In the genomic region with DNA sequence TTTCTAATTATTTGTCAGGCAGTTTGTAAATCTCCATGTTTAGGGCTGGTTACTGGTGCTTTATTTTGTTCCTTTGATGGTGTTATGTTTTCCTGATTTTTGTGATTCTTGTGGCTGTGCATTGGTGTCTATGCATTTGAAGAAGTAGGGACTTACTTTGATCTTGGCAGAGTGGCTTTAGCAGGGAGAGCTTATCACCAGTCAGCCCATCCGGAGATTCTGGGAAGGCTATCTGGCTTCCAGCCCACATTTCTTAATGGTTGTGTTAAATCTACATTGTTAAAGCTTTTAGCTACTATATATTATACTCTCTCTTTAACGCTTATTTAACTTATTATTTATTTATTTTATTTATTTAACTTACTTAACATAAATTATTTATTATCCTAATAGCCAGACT, we compare ENCODE assay signal across 19 cellular contexts. TPM values are rescaled to one million over a fixed set of nuclear protein-coding genes. Genes with fewer than 3 reads are reported as not detected.
"Had no signal": no experiment of that assay in that cellular context is flagged by ENCODE, and none has a peak within 500 bp of the region (broad histone marks: within the 10 kb centered on the region; RNA-seq: fewer than 3 reads in every experiment).

No MANE protein-coding gene starts in this region.

- DNase-seq: activated CD4-positive, alpha-beta T cell treated with anti-CD3 and anti-CD28 coated beads, Interleukin-2, amount 10 ng/mL, durations not matched to agents 7 days and 5 days; activated CD4-positive, CD25-positive, alpha-beta regulatory T cell treated with anti-CD3 and anti-CD28 coated beads, Interleukin-2, amount 50 U/mL, for 72 hours; activated T-cell treated with anti-CD3 and anti-CD28 coated beads, Interleukin-2, amount 50 U/mL, for 1 hour; effector CD8-positive, alpha-beta T cell; gastrocnemius medialis; head of caudate nucleus; hypothalamus; left ventricle myocardium superior; midbrain; natural killer cell; ovary; spleen; stimulated activated CD4-positive, alpha-beta T cell treated with anti-CD3 and anti-CD28 coated beads, Interleukin-4, amount 100 ng/mL, for 1 hour; stimulated activated naive CD4-positive, alpha-beta T cell; T1000; tibial artery had no signal

- ATAC-seq: activated naive CD4-positive, alpha-beta T cell treated with anti-CD3 and anti-CD28 coated beads, Interleukin-2, amount 50 U/mL, for 72 hours; gastrocnemius medialis; left ventricle myocardium superior; natural killer cell had no signal

- H3K27me3 Mint-ChIP-seq: dendritic cell treated with granulocyte-macrophage colony-stimulating factor and Interleukin-4, amounts not matched to agents 40 ng/mL and 50 ng/mL, for 4 days had no signal

- H3K27ac Mint-ChIP-seq: activated CD4-positive, alpha-beta T cell treated with anti-CD3 and anti-CD28 coated beads, Interleukin-2, amount 10 ng/mL, durations not matched to agents 7 days and 5 days; activated naive CD4-positive, alpha-beta T cell treated with anti-CD3 and anti-CD28 coated beads, Interleukin-2, amount 50 U/mL, for 72 hours; dendritic cell treated with granulocyte-macrophage colony-stimulating factor and Interleukin-4, amounts not matched to agents 40 ng/mL and 50 ng/mL, for 4 days; natural killer cell; T-helper 1 cell treated with Interleukin-12 subunit alpha and Interleukin-12 subunit beta and Interleukin-4 antibody, amounts not matched to agents 30 μg/mL and 1 μg/mL, for 36 hours had no signal

- H3K4me3 Mint-ChIP-seq: activated CD4-positive, alpha-beta T cell treated with anti-CD3 and anti-CD28 coated beads, Interleukin-2, amount 10 ng/mL, durations not matched to agents 7 days and 5 days; dendritic cell treated with granulocyte-macrophage colony-stimulating factor and Interleukin-4, amounts not matched to agents 40 ng/mL and 50 ng/mL, for 4 days; natural killer cell; T-helper 1 cell treated with Interleukin-12 subunit alpha and Interleukin-12 subunit beta and Interleukin-4 antibody, amounts not matched to agents 30 μg/mL and 1 μg/mL, for 36 hours had no signal

- H3K4me1 Mint-ChIP-seq: activated CD4-positive, alpha-beta T cell treated with anti-CD3 and anti-CD28 coated beads, Interleukin-2, amount 10 ng/mL, durations not matched to agents 7 days and 5 days; natural killer cell had no signal

RNA-seq across cellular contexts. Expression of a gene that starts 35.1 kb away (rescaled TPM):
- total RNA-seq: activated CD4-positive, alpha-beta T cell treated with anti-CD3 and anti-CD28 coated beads, Interleukin-2, amount 10 ng/mL, durations not matched to agents 7 days and 5 days; activated naive CD4-positive, alpha-beta T cell treated with anti-CD3 and anti-CD28 coated beads, Interleukin-2, amount 50 U/mL, for 72 hours; natural killer cell had no signal
